Comparison of ENCODE assay signal across 22 cellular contexts in the genomic region with DNA sequence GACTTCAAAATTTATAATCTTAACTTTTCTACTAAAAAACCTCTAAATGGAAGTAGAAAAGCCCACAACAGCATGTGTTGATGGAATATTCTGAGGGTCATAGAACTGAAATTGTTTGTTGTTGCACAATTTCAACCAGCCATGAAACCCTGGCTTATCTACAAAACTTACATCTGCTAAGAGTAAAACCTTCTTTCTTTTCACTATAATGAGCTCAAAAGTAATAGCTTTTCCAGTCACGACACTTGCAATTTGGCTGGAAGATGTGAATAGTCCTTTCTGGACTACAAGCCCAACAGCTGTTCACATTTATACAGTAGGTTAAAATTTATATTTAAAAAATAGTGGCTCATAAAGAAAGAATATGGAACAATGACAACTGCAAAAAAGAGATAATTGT.
"Had no signal": no experiment of that assay in that cellular context is flagged by ENCODE, and none has a peak within 500 bp of the region (broad histone marks: within the 10 kb centered on the region; RNA-seq: fewer than 3 reads in every experiment).

No MANE protein-coding gene starts in this region.

- H3K9me3 ChIP-seq: SK-N-SH had no signal

- DNase-seq: KBM-7, NCI-H1092, NCI-H1105 treated with DMSO at 0.1 percent for 48 hours, NCI-H1417 treated with DMSO at 0.1 percent for 48 hours, NCI-H146, NCI-H1694 treated with DMSO at 0.1 percent for 48 hours, NCI-H2029, NCI-H2081 treated with DMSO at 0.1 percent for 48 hours, NCI-H2171, NCI-H226, NCI-H446, NCI-H510A, NCI-H524 treated with DMSO at 0.1 percent for 48 hours, NCI-H69, NCI-H774, PC-3, SHP77, SK-N-SH, SW 1271, T-cell had no signal

- ATAC-seq: Panc1, PC-3, T-cell had no signal

- H3K27ac ChIP-seq: RWPE1 had no signal
